Comparison of ENCODE assay signal across 26 cellular contexts in genomic region chr2:18763338-18763737, GRCh38.
A peak's percentile ranks its signal among the peaks of the same experiment; 100 is the strongest.
DNase-seq lines count a peak whose midpoint lies in the region; ATAC-seq, FAIRE-seq and TF ChIP-seq lines count a peak whose summit lies in the region.
"Had no signal": no experiment of that assay in that cellular context is flagged by ENCODE, and none has a peak within 500 bp of the region (broad histone marks: within the 10 kb centered on the region; RNA-seq: fewer than 3 reads in every experiment).

No MANE protein-coding gene starts in this region.

- dilution Hi-C loops in keratinocyte (cut with MboI; ENCODE audit: extremely low pct_ligation_motif_present, low sequenced_read_pairs) = no loop called here

- no peaks in the 10 kb centered on the region for H3K27me3 ChIP-seq in keratinocyte (ENCODE audit: control insufficient read depth, extremely low read depth, insufficient read depth, low read length)
- H3K27me3 ChIP-seq in smooth muscle cell (ENCODE audit: low read depth) = no peaks in the 10 kb centered on the region
- H3K27me3 ChIP-seq in thyroid gland = no peaks in the 10 kb centered on the region
- H3K27me3 ChIP-seq: gastroesophageal sphincter, MG63, pancreas, right atrium auricular region, spleen, upper lobe of left lung had no signal

- H2AFZ ChIP-seq in keratinocyte (ENCODE audit: control insufficient read depth, low read length) (no peak overlapping the region), smooth muscle cell (ENCODE audit: low read depth) (peak overlapping the region; percentile 15)

- H3K9me3 ChIP-seq in keratinocyte (ENCODE audit: control insufficient read depth, low read depth, low read length) = no peaks in the 10 kb centered on the region
- peaks cover 2% of the 10 kb centered on the region for H3K9me3 ChIP-seq in smooth muscle cell (replicated peaks; ENCODE audit: low read depth)
- no peaks in the 10 kb centered on the region for H3K9me3 ChIP-seq in thyroid gland
- H3K9me3 ChIP-seq: HAP-1, pancreas had no signal

- H3K9ac ChIP-seq in keratinocyte (ENCODE audit: control insufficient read depth, extremely low read depth, insufficient read depth, low read length) (no peak overlapping the region), smooth muscle cell (ENCODE audit: low read depth) (no peak overlapping the region)

- intact Hi-C loops in thyroid gland (cut with DNase I) = no loop called here

- no peak for TF ChIP-seq CTCF in keratinocyte (optimal IDR thresholded peaks at IDR 0.05 in 1 of 3, IDR thresholded peaks at IDR 0.05 in 1 of 3, conservative IDR thresholded peaks at IDR 0.05 in 1 of 3; ENCODE audit: extremely low read depth in 1 of 3, insufficient read depth in 2 of 3, low read length in 3 of 3)
- no peak for TF ChIP-seq CTCF in smooth muscle cell (IDR thresholded peaks at IDR 0.05; ENCODE audit: borderline replicate concordance, insufficient read depth, poor library complexity, severe bottlenecking)
- TF ChIP-seq CTCF in omental fat pad (IDR thresholded peaks at IDR 0.05) = no peak
- TF ChIP-seq CTCF in thyroid gland (IDR thresholded peaks at IDR 0.05) = no peak

- H3K4me1 ChIP-seq in keratinocyte (ENCODE audit: control insufficient read depth, extremely low read depth, insufficient read depth, low read length) (no peaks in the 10 kb centered on the region), smooth muscle cell (ENCODE audit: low read depth) (peaks cover 4% of the 10 kb centered on the region), thyroid gland (peaks cover 0 to 7% of the 10 kb centered on the region in 2 donors)
- H3K4me1 ChIP-seq: HAP-1, spleen had no signal

- no peaks in the 10 kb centered on the region for H3K9me1 ChIP-seq in keratinocyte (ENCODE audit: control insufficient read depth, extremely low read depth, insufficient read depth, low read length)

- H3K4me3 ChIP-seq in keratinocyte (ENCODE audit: control insufficient read depth in 2 of 3, extremely low read depth in 1 of 3, insufficient read depth in 2 of 3, low read depth in 1 of 3, low read length in 3 of 3) (no peak overlapping the region), smooth muscle cell (no peak overlapping the region), thyroid gland (replicated peaks in 1 of 3) (no peak overlapping the region)
- H3K4me3 ChIP-seq: gastroesophageal sphincter, HAP-1, MG63, pancreas, right atrium auricular region, spleen, upper lobe of left lung had no signal

- H4K20me1 ChIP-seq in keratinocyte (ENCODE audit: control insufficient read depth, extremely low read depth, insufficient read depth, low read length) (no peaks in the 10 kb centered on the region), smooth muscle cell (ENCODE audit: low read depth) (no peaks in the 10 kb centered on the region)

- H3K36me3 ChIP-seq in keratinocyte (ENCODE audit: control insufficient read depth in 2 of 2, extremely low read depth in 1 of 2, insufficient read depth in 2 of 2, low read length in 2 of 2) (no peaks in the 10 kb centered on the region), smooth muscle cell (ENCODE audit: low read depth) (no peaks in the 10 kb centered on the region), thyroid gland (no peaks in the 10 kb centered on the region)
- H3K36me3 ChIP-seq: gastroesophageal sphincter, HAP-1, MG63, pancreas, right atrium auricular region, spleen, upper lobe of left lung had no signal

- H3K27ac ChIP-seq in keratinocyte (ENCODE audit: control insufficient read depth, insufficient read depth, low read length) (no peak overlapping the region), smooth muscle cell (ENCODE audit: low read depth) (no peak overlapping the region), thyroid gland (no peak overlapping the region)
- H3K27ac ChIP-seq: gastroesophageal sphincter, pancreas, right atrium auricular region, spleen, upper lobe of left lung had no signal

- no peak overlapping the region for H3K4me2 ChIP-seq in keratinocyte (ENCODE audit: control insufficient read depth, extremely low read depth, insufficient read depth, low read depth, low read length)
- peak overlapping the region; percentile 34 for H3K4me2 ChIP-seq in smooth muscle cell

- FAIRE-seq in keratinocyte (lab: Jason Lieb, UNC) = peak; percentile 34
- FAIRE-seq: pancreas had no signal

- no peaks in the 10 kb centered on the region for H3F3A ChIP-seq in smooth muscle cell (ENCODE audit: low read depth)

- no peaks in the 10 kb centered on the region for H3K79me2 ChIP-seq in keratinocyte (ENCODE audit: control insufficient read depth, insufficient read depth, low read length)
- H3K79me2 ChIP-seq in smooth muscle cell (ENCODE audit: low read depth) = no peaks in the 10 kb centered on the region

- no peak for TF ChIP-seq POLR2A in thyroid gland (IDR thresholded peaks at IDR 0.05)

- WGBS in smooth muscle cell (ENCODE audit: low lambda C conversion rate) = 68% methylated on average over 1 of the region's 1 CpG
- WGBS in thyroid gland, 2 donors = 87 to 94% methylated on average over 1 of the region's 1 CpG

- DNase-seq in fibroblast of gingiva (ENCODE audit: low read depth) (peak; percentile 24), keratinocyte (ENCODE audit: low read depth, low spot score) (no peak), smooth muscle cell (lab: John Stamatoyannopoulos, UW; ENCODE audit: unreplicated experiment) (no peak), omental fat pad (ENCODE audit: low spot score) (no peak), thyroid gland (no peak)
- DNase-seq in stimulated activated CD4-positive, alpha-beta T cell treated with anti-CD3 and anti-CD28 coated beads, Interleukin-12 subunit alpha, Interleukin-12 subunit beta, amount 100 ng/mL, for 4 hours = no peak
- DNase-seq: activated effector memory CD4-positive, alpha-beta T cell treated with Interleukin-2 at 50 U/mL for 16 hours; activated naive CD8-positive, alpha-beta T cell treated with anti-CD3 and anti-CD28 coated beads for 36 hours; C1 segment of cervical spinal cord; cerebellar nuclear complex; COR-L47; DMS79; hippocampal formation; MG63; naive thymus-derived CD8-positive, alpha-beta T cell; NCI-H748 treated with DMSO at 0.1 percent for 48 hours; pancreas; spleen; stimulated activated CD4-positive, alpha-beta T cell treated with anti-CD3 and anti-CD28 coated beads, Interleukin-4, amount 100 ng/mL, for 1 hour; substantia nigra; upper lobe of left lung had no signal

- ATAC-seq in SK-N-SH treated with all-trans-retinoic acid at 6 μM for 48 hours (peak; percentile 88), omental fat pad (ENCODE audit: low FRiP score) (no peak)
- ATAC-seq: gastroesophageal sphincter; left lobe of liver; naive thymus-derived CD8-positive, alpha-beta T cell; pancreas had no signal

TF ChIP-seq in SK-N-SH treated with all-trans-retinoic acid at 6 μM for 48 hours, 23 proteins besides CTCF, POLR2A, EP300 and RAD21:
- peak; percentile 50 for TF ChIP-seq TOX (CRISPR knock-in tag; IDR thresholded peaks at IDR 0.05; ENCODE audit: borderline replicate concordance)
- peak; percentile 92 for TF ChIP-seq ISL1 (CRISPR knock-in tag; IDR thresholded peaks at IDR 0.05)
- no peak for TF ChIP-seq ZNF8 (CRISPR knock-in tag; IDR thresholded peaks at IDR 0.05)
